In genomic region chr6:157946865-157947532, GRCh38 we compare ENCODE assay signal across 1 cellular context.
TF ChIP-seq lines count a peak whose summit lies in the region.

No MANE protein-coding gene starts in this region.

TF ChIP-seq in GM23338, 12 proteins besides CTCF, POLR2A, EP300 and RAD21 (continued from another document):
- TF ChIP-seq, protein P1, sequence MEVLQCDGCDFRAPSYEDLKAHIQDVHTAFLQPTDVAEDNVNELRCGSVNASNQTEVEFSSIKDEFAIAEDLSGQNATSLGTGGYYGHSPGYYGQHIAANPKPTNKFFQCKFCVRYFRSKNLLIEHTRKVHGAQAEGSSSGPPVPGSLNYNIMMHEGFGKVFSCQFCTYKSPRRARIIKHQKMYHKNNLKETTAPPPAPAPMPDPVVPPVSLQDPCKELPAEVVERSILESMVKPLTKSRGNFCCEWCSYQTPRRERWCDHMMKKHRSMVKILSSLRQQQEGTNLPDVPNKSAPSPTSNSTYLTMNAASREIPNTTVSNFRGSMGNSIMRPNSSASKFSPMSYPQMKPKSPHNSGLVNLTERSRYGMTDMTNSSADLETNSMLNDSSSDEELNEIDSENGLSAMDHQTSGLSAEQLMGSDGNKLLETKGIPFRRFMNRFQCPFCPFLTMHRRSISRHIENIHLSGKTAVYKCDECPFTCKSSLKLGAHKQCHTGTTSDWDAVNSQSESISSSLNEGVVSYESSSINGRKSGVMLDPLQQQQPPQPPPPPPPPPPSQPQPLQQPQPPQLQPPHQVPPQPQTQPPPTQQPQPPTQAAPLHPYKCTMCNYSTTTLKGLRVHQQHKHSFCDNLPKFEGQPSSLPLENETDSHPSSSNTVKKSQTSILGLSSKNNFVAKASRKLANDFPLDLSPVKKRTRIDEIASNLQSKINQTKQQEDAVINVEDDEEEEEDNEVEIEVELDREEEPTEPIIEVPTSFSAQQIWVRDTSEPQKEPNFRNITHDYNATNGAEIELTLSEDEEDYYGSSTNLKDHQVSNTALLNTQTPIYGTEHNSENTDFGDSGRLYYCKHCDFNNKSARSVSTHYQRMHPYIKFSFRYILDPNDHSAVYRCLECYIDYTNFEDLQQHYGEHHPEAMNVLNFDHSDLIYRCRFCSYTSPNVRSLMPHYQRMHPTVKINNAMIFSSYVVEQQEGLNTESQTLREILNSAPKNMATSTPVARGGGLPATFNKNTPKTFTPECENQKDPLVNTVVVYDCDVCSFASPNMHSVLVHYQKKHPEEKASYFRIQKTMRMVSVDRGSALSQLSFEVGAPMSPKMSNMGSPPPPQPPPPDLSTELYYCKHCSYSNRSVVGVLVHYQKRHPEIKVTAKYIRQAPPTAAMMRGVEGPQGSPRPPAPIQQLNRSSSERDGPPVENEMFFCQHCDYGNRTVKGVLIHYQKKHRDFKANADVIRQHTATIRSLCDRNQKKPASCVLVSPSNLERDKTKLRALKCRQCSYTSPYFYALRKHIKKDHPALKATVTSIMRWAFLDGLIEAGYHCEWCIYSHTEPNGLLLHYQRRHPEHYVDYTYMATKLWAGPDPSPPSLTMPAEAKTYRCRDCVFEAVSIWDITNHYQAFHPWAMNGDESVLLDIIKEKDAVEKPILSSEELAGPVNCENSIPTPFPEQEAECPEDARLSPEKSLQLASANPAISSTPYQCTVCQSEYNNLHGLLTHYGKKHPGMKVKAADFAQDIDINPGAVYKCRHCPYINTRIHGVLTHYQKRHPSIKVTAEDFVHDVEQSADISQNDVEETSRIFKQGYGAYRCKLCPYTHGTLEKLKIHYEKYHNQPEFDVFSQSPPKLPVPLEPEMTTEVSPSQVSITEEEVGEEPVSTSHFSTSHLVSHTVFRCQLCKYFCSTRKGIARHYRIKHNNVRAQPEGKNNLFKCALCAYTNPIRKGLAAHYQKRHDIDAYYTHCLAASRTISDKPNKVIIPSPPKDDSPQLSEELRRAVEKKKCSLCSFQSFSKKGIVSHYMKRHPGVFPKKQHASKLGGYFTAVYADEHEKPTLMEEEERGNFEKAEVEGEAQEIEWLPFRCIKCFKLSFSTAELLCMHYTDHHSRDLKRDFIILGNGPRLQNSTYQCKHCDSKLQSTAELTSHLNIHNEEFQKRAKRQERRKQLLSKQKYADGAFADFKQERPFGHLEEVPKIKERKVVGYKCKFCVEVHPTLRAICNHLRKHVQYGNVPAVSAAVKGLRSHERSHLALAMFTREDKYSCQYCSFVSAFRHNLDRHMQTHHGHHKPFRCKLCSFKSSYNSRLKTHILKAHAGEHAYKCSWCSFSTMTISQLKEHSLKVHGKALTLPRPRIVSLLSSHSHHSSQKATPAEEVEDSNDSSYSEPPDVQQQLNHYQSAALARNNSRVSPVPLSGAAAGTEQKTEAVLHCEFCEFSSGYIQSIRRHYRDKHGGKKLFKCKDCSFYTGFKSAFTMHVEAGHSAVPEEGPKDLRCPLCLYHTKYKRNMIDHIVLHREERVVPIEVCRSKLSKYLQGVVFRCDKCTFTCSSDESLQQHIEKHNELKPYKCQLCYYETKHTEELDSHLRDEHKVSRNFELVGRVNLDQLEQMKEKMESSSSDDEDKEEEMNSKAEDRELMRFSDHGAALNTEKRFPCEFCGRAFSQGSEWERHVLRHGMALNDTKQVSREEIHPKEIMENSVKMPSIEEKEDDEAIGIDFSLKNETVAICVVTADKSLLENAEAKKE (CRISPR knock-in tag; IDR thresholded peaks at IDR 0.05) = no peak
- no peak for TF ChIP-seq NANOG (IDR thresholded peaks at IDR 0.05; ENCODE audit: borderline replicate concordance)
- no peak for TF ChIP-seq POLR2AphosphoS5 (IDR thresholded peaks at IDR 0.05; ENCODE audit: low read depth)
- TF ChIP-seq, protein P2, sequence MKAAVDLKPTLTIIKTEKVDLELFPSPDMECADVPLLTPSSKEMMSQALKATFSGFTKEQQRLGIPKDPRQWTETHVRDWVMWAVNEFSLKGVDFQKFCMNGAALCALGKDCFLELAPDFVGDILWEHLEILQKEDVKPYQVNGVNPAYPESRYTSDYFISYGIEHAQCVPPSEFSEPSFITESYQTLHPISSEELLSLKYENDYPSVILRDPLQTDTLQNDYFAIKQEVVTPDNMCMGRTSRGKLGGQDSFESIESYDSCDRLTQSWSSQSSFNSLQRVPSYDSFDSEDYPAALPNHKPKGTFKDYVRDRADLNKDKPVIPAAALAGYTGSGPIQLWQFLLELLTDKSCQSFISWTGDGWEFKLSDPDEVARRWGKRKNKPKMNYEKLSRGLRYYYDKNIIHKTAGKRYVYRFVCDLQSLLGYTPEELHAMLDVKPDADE (IDR thresholded peaks at IDR 0.05) = no peak
- TF ChIP-seq STAT1 (IDR thresholded peaks at IDR 0.05; ENCODE audit: unreplicated experiment) = no peak
